ENCODE assay signal across 8 cellular contexts in the genomic region with DNA sequence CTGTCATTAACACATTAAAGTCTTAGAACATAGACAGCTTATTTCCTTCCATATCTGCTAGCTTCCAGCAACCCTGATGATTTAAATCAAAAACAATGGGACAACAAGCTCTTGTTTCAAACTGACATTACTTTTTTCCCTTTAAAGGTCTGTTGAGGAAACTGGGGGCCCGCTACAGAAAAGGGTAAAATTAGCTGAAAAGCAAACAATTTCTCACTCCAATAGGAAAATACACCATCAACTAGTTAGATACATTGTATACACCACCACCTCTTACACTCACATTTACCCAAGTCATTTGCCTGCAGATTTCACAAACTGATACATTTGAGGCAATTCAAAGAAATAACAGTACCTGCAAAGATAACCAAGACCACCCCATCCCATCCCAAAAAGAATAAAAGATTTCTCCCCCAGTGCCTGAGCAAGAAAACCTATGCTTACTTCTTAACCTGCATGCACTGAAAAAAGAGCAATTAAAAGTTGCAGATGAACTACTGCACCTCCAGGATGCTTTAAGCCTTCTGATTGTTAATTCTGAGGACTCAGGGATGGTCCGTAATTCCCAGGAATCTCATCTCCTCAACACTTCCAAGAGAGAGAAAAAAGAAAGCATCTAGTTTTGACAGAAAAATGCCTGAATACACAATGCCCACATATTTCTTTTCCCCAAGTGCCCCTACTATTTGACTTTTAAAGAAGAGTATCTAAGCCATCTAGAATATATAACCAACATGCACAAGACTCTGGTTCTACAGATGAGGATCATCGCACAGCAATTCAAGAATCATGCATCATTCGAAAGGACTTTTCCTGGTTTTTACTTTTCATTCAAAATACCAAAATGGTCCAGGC.
DNase-seq lines count a peak whose midpoint lies in the region; ATAC-seq and TF ChIP-seq lines count a peak whose summit lies in the region.

No MANE protein-coding gene starts in this region.

- peak overlapping the region; percentile 98 for H3K4me2 ChIP-seq in BLaER1

- H3K4me1 Mint-ChIP-seq in stimulated activated memory B cell treated with anti-CD40 and anti-IgM and Interleukin-4, amounts not matched to agents 10 μg/mL and 1 μg/mL and 100 μg/mL, for 72 hours: peaks cover 27% of the 10 kb centered on the region

- H3K4me3 ChIP-seq in BLaER1 (peak overlapping the region; percentile 70), NB4 (ENCODE audit: low read depth, low read length) (peak overlapping the region; percentile 92), epithelial cell of esophagus (ENCODE audit: low read length) (peak overlapping the region; percentile 47), neutrophil (ENCODE audit: low read depth in 1 of 2, low read length in 1 of 2) (no peak overlapping the region)

- H4K20me1 ChIP-seq in BLaER1: peaks cover 66% of the 10 kb centered on the region

- H3K27ac ChIP-seq in BLaER1 (peak overlapping the region; percentile 99), neutrophil (peak overlapping the region; percentile 98)

- no peak overlapping the region for H3K27ac Mint-ChIP-seq in stimulated activated memory B cell treated with anti-CD40 and anti-IgM and Interleukin-4, amounts not matched to agents 10 μg/mL and 1 μg/mL and 100 μg/mL, for 72 hours

- no peaks in the 10 kb centered on the region for H3K9me3 Mint-ChIP-seq in stimulated activated memory B cell treated with anti-CD40 and anti-IgM and Interleukin-4, amounts not matched to agents 10 μg/mL and 1 μg/mL and 100 μg/mL, for 72 hours

- H3K9me3 ChIP-seq in BLaER1 (no peaks in the 10 kb centered on the region), neutrophil (no peaks in the 10 kb centered on the region)

- H3K4me1 ChIP-seq in BLaER1 (peaks cover 82% of the 10 kb centered on the region), neutrophil (ENCODE audit: control insufficient read depth in 1 of 2, insufficient read depth in 1 of 2, low read depth in 1 of 2, low read length in 1 of 2) (peaks cover 66 to 67% of the 10 kb centered on the region in 2 experiments)

- no peaks in the 10 kb centered on the region for H3K27me3 Mint-ChIP-seq in stimulated activated memory B cell treated with anti-CD40 and anti-IgM and Interleukin-4, amounts not matched to agents 10 μg/mL and 1 μg/mL and 100 μg/mL, for 72 hours

- no peak for TF ChIP-seq CTCF in NB4 (IDR thresholded peaks at IDR 0.05; ENCODE audit: low read depth, low read length)
- TF ChIP-seq CTCF in epithelial cell of esophagus (IDR thresholded peaks at IDR 0.05; ENCODE audit: insufficient read depth, low read depth, low read length, missing control alignments): no peak
- TF ChIP-seq CTCF in neutrophil (IDR thresholded peaks at IDR 0.05): no peak

- peak overlapping the region; percentile 88 for H3K9ac ChIP-seq in BLaER1

- H3K36me3 Mint-ChIP-seq in stimulated activated memory B cell treated with anti-CD40 and anti-IgM and Interleukin-4, amounts not matched to agents 10 μg/mL and 1 μg/mL and 100 μg/mL, for 72 hours: peaks cover 20% of the 10 kb centered on the region

- H3K27me3 ChIP-seq in BLaER1 (no peaks in the 10 kb centered on the region), neutrophil (no peaks in the 10 kb centered on the region)

- no peak overlapping the region for H3K4me3 Mint-ChIP-seq in stimulated activated memory B cell treated with anti-CD40 and anti-IgM and Interleukin-4, amounts not matched to agents 10 μg/mL and 1 μg/mL and 100 μg/mL, for 72 hours

- DNase-seq in NB4 (ENCODE audit: low read depth) (no peak), epithelial cell of esophagus (ENCODE audit: low read depth) (no peak), AG08395 (ENCODE audit: low spot score) (no peak), NCI-H2029 treated with DMSO at 0.1 percent for 48 hours (lab: John Stamatoyannopoulos, UW) (no peak)

- ATAC-seq in HG02678 (IDR thresholded peaks at IDR 0.05; ENCODE audit: unreplicated experiment): no peak
- ATAC-seq in stimulated activated memory B cell treated with anti-CD40 and anti-IgM and Interleukin-4, amounts not matched to agents 10 μg/mL and 1 μg/mL and 100 μg/mL, for 72 hours: no peak

- H3K36me3 ChIP-seq in BLaER1 (peaks cover 39% of the 10 kb centered on the region), neutrophil (peaks cover 15% of the 10 kb centered on the region)

- no peak for TF ChIP-seq POLR2A in NB4 (IDR thresholded peaks at IDR 0.05; ENCODE audit: extremely low read depth, insufficient read length)

Comparison
In these comparisons a context has a peak if more than half of its experiments do, and no peak if none do; other contexts are left out.
1. H3K4me3 ChIP-seq: peak in BLaER1 (single experiment), NB4 (single experiment) and epithelial cell of esophagus (single experiment); none in neutrophil (0 of 2).